Comparison of ENCODE assay signal across 9 cellular contexts in genomic region chr3:98612587-98612986, GRCh38. TPM values are rescaled to one million over a fixed set of nuclear protein-coding genes. Genes with fewer than 3 reads are reported as not detected.
A peak's percentile ranks its signal among the peaks of the same experiment; 100 is the strongest.
DNase-seq lines count a peak whose midpoint lies in the region; ATAC-seq, FAIRE-seq and TF ChIP-seq lines count a peak whose summit lies in the region.
"Had no signal": no experiment of that assay in that cellular context is flagged by ENCODE, and none has a peak within 500 bp of the region (broad histone marks: within the 10 kb centered on the region; RNA-seq: fewer than 3 reads in every experiment).

No MANE protein-coding gene starts in this region.

- no peak overlapping the region for H3K4me2 ChIP-seq in mammary epithelial cell (ENCODE audit: insufficient read depth, low read depth, low read length)

- CTCF ChIA-PET in mammary epithelial cell (lab: Charles Lee; ENCODE audit: low non-redundant PET) = no interaction called here
- CTCF ChIA-PET in CD4-positive, alpha-beta memory T cell (lab: Charles Lee; ENCODE audit: partially characterized antibody) = interaction anchor here (1.7 kb wide), 1 partner anchor 15 kb away, joined by 7 read pairs; no protein-coding TSS in a partner anchor

- peak overlapping the region; percentile 19 for H2AFZ ChIP-seq in mammary epithelial cell (ENCODE audit: low read depth, low read length)

- H3K9me3 ChIP-seq in BE2C (no peaks in the 10 kb centered on the region), mammary epithelial cell (replicated peaks; ENCODE audit: insufficient read depth, low read length) (no peaks in the 10 kb centered on the region)
- no peaks in the 10 kb centered on the region for H3K9me3 ChIP-seq in effector memory CD4-positive, alpha-beta T cell (ENCODE audit: control insufficient read depth, low read length)
- no peaks in the 10 kb centered on the region for H3K9me3 ChIP-seq in CD4-positive, alpha-beta memory T cell (ENCODE audit: control insufficient read depth in 1 of 2, low read length in 2 of 2)

- H3K27me3 Mint-ChIP-seq in CD4-positive, alpha-beta memory T cell = peaks cover 6 to 9% of the 10 kb centered on the region in 2 donors

- ATAC-seq in GM19035 (IDR thresholded peaks at IDR 0.05; ENCODE audit: unreplicated experiment) = peak; percentile 58
- peak; percentile 49 for ATAC-seq in HG03196 (IDR thresholded peaks at IDR 0.05; ENCODE audit: unreplicated experiment)

- intact Hi-C loops in mammary epithelial cell (cut with micrococcal nuclease) = no loop called here
- intact Hi-C loops in CD4-positive, alpha-beta memory T cell (cut with micrococcal nuclease) = no loop called here

- H3K4me3 ChIP-seq in BE2C (ENCODE audit: low read depth, low read length) = no peak overlapping the region
- H3K4me3 ChIP-seq in mammary epithelial cell (replicated peaks in 1 of 3; ENCODE audit: insufficient read depth in 1 of 3, low read depth in 2 of 3, low read length in 3 of 3) = no peak overlapping the region
- H3K4me3 ChIP-seq in effector memory CD4-positive, alpha-beta T cell (ENCODE audit: insufficient read depth, low read depth, low read length, poor library complexity, severe bottlenecking) = no peak overlapping the region
- no peak overlapping the region for H3K4me3 ChIP-seq in CD4-positive, alpha-beta memory T cell (ENCODE audit: low read length in 2 of 2)

- POLR2A ChIA-PET in CD4-positive, alpha-beta memory T cell (lab: Charles Lee; ENCODE audit: partially characterized antibody) = no interaction called here

- in situ Hi-C loops in mammary epithelial cell (cut with MboI; ENCODE audit: low sequenced_read_pairs in 2 of 2) = no loop called here
- in situ Hi-C loops in G401 (cut with HindIII; ENCODE audit: low sequenced_read_pairs) = no loop called here

- peak; percentile 37 for TF ChIP-seq CTCF in BE2C (IDR thresholded peaks at IDR 0.05; ENCODE audit: low read depth, low read length)
- TF ChIP-seq CTCF in mammary epithelial cell (conservative IDR thresholded peaks at IDR 0.05 in 1 of 2, IDR thresholded peaks at IDR 0.05 in 1 of 2; ENCODE audit: extremely low read depth in 1 of 2, insufficient read depth in 1 of 2, low read depth in 1 of 2, low read length in 2 of 2) = no peak

- H3K4me1 Mint-ChIP-seq in CD4-positive, alpha-beta memory T cell = no peaks in the 10 kb centered on the region

- peak overlapping the region in 1 of 8 donors; percentile 17 for H3K4me3 Mint-ChIP-seq in CD4-positive, alpha-beta memory T cell

- no peak overlapping the region for H3K27ac Mint-ChIP-seq in CD4-positive, alpha-beta memory T cell

- no peaks in the 10 kb centered on the region for H3K27me3 ChIP-seq in BE2C
- no peaks in the 10 kb centered on the region for H3K27me3 ChIP-seq in mammary epithelial cell (ENCODE audit: insufficient read depth, low read length)
- no peaks in the 10 kb centered on the region for H3K27me3 ChIP-seq in effector memory CD4-positive, alpha-beta T cell (replicated peaks; ENCODE audit: control insufficient read depth, insufficient read depth, low read length, poor library complexity, severe bottlenecking)
- no peaks in the 10 kb centered on the region for H3K27me3 ChIP-seq in CD4-positive, alpha-beta memory T cell (ENCODE audit: insufficient read depth, low read length)

- H3K4me1 ChIP-seq in BE2C (no peaks in the 10 kb centered on the region; the same call in 1 of the 2 replicates), mammary epithelial cell (ENCODE audit: insufficient read depth, low read length) (no peaks in the 10 kb centered on the region)
- no peaks in the 10 kb centered on the region for H3K4me1 ChIP-seq in effector memory CD4-positive, alpha-beta T cell (ENCODE audit: control insufficient read depth, insufficient read depth, low read length, poor library complexity, severe bottlenecking)
- no peaks in the 10 kb centered on the region for H3K4me1 ChIP-seq in CD4-positive, alpha-beta memory T cell (ENCODE audit: insufficient read depth, low read length)

- FAIRE-seq in urothelium cell line (lab: Jason Lieb, UNC) = no peak
- FAIRE-seq: endothelial cell of umbilical vein had no signal

- no TSS peak for BruUV-seq in mammary epithelial cell (replicated peaks; lab: Mats Ljungman, UMichigan)

- H3K9me3 Mint-ChIP-seq in CD4-positive, alpha-beta memory T cell = peaks cover 4 to 29% (median 17%) of the 10 kb centered on the region in 8 donors

- no peak overlapping the region for H3K27ac ChIP-seq in mammary epithelial cell (ENCODE audit: insufficient read depth, low read depth, low read length)
- H3K27ac ChIP-seq in effector memory CD4-positive, alpha-beta T cell (ENCODE audit: insufficient read depth, low read length, poor library complexity, severe bottlenecking) = no peak overlapping the region
- H3K27ac ChIP-seq in CD4-positive, alpha-beta memory T cell (ENCODE audit: low read depth, low read length) = no peak overlapping the region

- no peaks in the 10 kb centered on the region for H4K20me1 ChIP-seq in mammary epithelial cell (ENCODE audit: insufficient read depth, low read length)

- no peak overlapping the region for H3K9ac ChIP-seq in mammary epithelial cell (ENCODE audit: insufficient read depth, low read length)

- H3K36me3 Mint-ChIP-seq in CD4-positive, alpha-beta memory T cell = peaks cover 0 to 4% of the 10 kb centered on the region in 2 donors

- H3K36me3 ChIP-seq in BE2C = no peaks in the 10 kb centered on the region
- no peaks in the 10 kb centered on the region for H3K36me3 ChIP-seq in mammary epithelial cell (ENCODE audit: insufficient read depth, low read length)
- no peaks in the 10 kb centered on the region for H3K36me3 ChIP-seq in effector memory CD4-positive, alpha-beta T cell (ENCODE audit: control insufficient read depth, insufficient read depth, low read length)
- no peaks in the 10 kb centered on the region for H3K36me3 ChIP-seq in CD4-positive, alpha-beta memory T cell (ENCODE audit: insufficient read depth, low read length)

- 60% methylated on average over 5 of the region's 5 CpGs for WGBS in mammary epithelial cell (ENCODE audit: low coverage, missing lambda C conversion rate)

- dilution Hi-C loops in mammary epithelial cell (cut with HindIII; ENCODE audit: low sequenced_read_pairs) = no loop called here

- DNase-seq in BE2C (peak; percentile 54), mammary epithelial cell (peak; percentile 48), G401 (ENCODE audit: low spot score) (no peak), urothelium cell line (ENCODE audit: low spot score) (no peak)
- DNase-seq in effector memory CD4-positive, alpha-beta T cell = no peak
- no peak for DNase-seq in CD4-positive, alpha-beta memory T cell

- H3K79me2 ChIP-seq in mammary epithelial cell (ENCODE audit: insufficient read depth, low read length) = no peaks in the 10 kb centered on the region

RNA-seq across cellular contexts. Expression of gene CPOX, which starts 19.2 kb away (rescaled TPM):
- 14.2 TPM for polyA plus RNA-seq in BE2C (2012; ENCODE audit: insufficient read depth, insufficient read length, low read depth)
- total RNA-seq in mammary epithelial cell = 10 to 100 TPM; 24.3 to 25.2 TPM
- polyA plus RNA-seq in mammary epithelial cell = 18.8 TPM
- 23.0 TPM for polyA minus RNA-seq in mammary epithelial cell
- total RNA-seq in G401 (2014; rRNA removed; shearing (Covaris generic)) = 23.1 and 28.6 TPM in 2 replicates
- total RNA-seq in CD4-positive, alpha-beta memory T cell = 10 to 100 TPM; 41.1 to 41.3 TPM
- 1 to 10 TPM; 3.3 to 8.2 TPM for polyA plus RNA-seq in CD4-positive, alpha-beta memory T cell

Comparison
In these comparisons a context has a peak if more than half of its experiments do, and no peak if none do; other contexts are left out.
1. DNase-seq: peak in BE2C (single experiment) and mammary epithelial cell (single experiment); none in G401 (single experiment), urothelium cell line (single experiment), effector memory CD4-positive, alpha-beta T cell (0 of 3) and CD4-positive, alpha-beta memory T cell (0 of 5).